Comparison of ENCODE assay signal across 16 cellular contexts in the genomic region with DNA sequence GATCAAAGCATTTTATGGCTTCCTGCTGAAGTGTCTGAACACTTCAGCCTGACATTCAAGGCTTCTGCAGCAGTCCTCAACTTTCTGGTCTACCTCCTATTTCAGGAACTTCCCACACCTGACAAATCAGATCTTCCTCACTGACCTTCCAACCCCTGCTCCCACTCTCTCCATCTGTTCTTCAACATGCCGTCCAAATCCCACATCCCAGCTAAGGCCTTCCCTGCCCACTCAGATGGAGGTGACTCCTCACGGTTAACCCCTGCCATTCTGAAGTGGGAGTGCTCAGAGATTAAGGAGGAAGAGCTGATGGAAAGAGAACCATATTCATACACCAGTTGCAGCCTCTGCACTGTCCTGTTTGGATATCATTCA.
DNase-seq lines count a peak whose midpoint lies in the region; ATAC-seq and TF ChIP-seq lines count a peak whose summit lies in the region.
"Had no signal": no experiment of that assay in that cellular context is flagged by ENCODE, and none has a peak within 500 bp of the region (broad histone marks: within the 10 kb centered on the region; RNA-seq: fewer than 3 reads in every experiment).

No MANE protein-coding gene starts in this region.

- peak overlapping the region; percentile 54; the same call in 1 of the 2 replicates for H2AK5ac ChIP-seq in IMR-90 (ENCODE audit: low read depth, low read length)

- H3K4me3 ChIP-seq in IMR-90 (ENCODE audit: insufficient read depth, low read depth, low read length) (no peak overlapping the region), spleen (no peak overlapping the region), MG63 (no peak overlapping the region)
- H3K4me3 ChIP-seq: upper lobe of left lung had no signal

- no peaks in the 10 kb centered on the region for H3K36me3 ChIP-seq in IMR-90 (ENCODE audit: control insufficient read depth, insufficient read depth, low read length)
- no peaks in the 10 kb centered on the region for H3K36me3 ChIP-seq in spleen
- H3K36me3 ChIP-seq in MG63, result no peaks in the 10 kb centered on the region
- H3K36me3 ChIP-seq: upper lobe of left lung had no signal

- H3K27ac ChIP-seq in IMR-90 (ENCODE audit: insufficient read depth, low read length), result no peak overlapping the region
- peak overlapping the region in 6 of 8 donors; percentile 78 to 92 (median 88) for H3K27ac ChIP-seq in spleen
- H3K27ac ChIP-seq: RWPE1 had no signal

- H4K8ac ChIP-seq in IMR-90 (ENCODE audit: low read depth in 2 of 2, low read length in 2 of 2), result peak overlapping the region in 1 of 2 experiments; percentile 26; a peak in 1 of 4 replicates

- DNase-seq in activated CD4-positive, CD25-positive, alpha-beta regulatory T cell treated with anti-CD3 and anti-CD28 coated beads, Interleukin-2, amount 50 U/mL, for 72 hours, result peak; percentile 20
- no peak for DNase-seq in IMR-90
- peak; percentile 19 for DNase-seq in spleen
- DNase-seq in MG63, result no peak
- DNase-seq in dermis blood vessel endothelial cell, result no peak
- DNase-seq in amygdala (lab: John Stamatoyannopoulos, UW), result no peak
- DNase-seq: COR-L47, GF-D8, kidney glomerular epithelial cell, NCI-H1048, NCI-H2171 had no signal

- dilution Hi-C loops in IMR-90 (cut with HindIII; ENCODE audit: low sequenced_read_pairs, unreplicated experiment), result no loop called here

- no peak overlapping the region for H2AK9ac ChIP-seq in IMR-90 (replicated peaks; ENCODE audit: low read depth, low read length, poor library complexity)

- peak overlapping the region; percentile 67; the same call in 1 of the 3 replicates for H2BK15ac ChIP-seq in IMR-90 (ENCODE audit: low read depth, low read length)

- H2AFZ ChIP-seq in IMR-90 (replicated peaks; ENCODE audit: low read length, poor library complexity), result peak overlapping the region; percentile 5

- peak overlapping the region; percentile 85 for H3K27ac Mint-ChIP-seq in dendritic cell treated with granulocyte-macrophage colony-stimulating factor and Interleukin-4, amounts not matched to agents 40 ng/mL and 50 ng/mL, for 4 days
- H3K27ac Mint-ChIP-seq: activated naive CD8-positive, alpha-beta T cell had no signal

- TF ChIP-seq POLR2A in IMR-90 (IDR thresholded peaks at IDR 0.05; ENCODE audit: low read depth, low read length) (no peak), spleen (IDR thresholded peaks at IDR 0.05) (no peak)

- POLR2A ChIA-PET in IMR-90 (lab: Charles Lee; ENCODE audit: unreplicated experiment), result no interaction called here

- H3K4me2 ChIP-seq in IMR-90 (ENCODE audit: low read depth, low read length), result no peak overlapping the region

- TF ChIP-seq CTCF in IMR-90 (conservative IDR thresholded peaks at IDR 0.05; ENCODE audit: low read depth, low read length), result no peak
- TF ChIP-seq CTCF in spleen (IDR thresholded peaks at IDR 0.05 in 8 of 11, conservative IDR thresholded peaks at IDR 0.05 in 3 of 11), result no peak

- H4K5ac ChIP-seq in IMR-90 (ENCODE audit: low read depth, low read length), result 0 out of 2 replicates have a peak overlapping the region, but pooled peaks have one; percentile 11

- H3K9ac ChIP-seq in IMR-90 (ENCODE audit: low read depth, low read length), result no peak overlapping the region

- WGBS in IMR-90 (ENCODE audit: extremely low coverage in 2 of 2, insufficient read length in 1 of 2), 2 experiments, result no CpG with 5 or more reads among the region's 2 CpGs
- 70 to 89% (median 77%) methylated on average over 2 of the region's 2 CpGs for WGBS in spleen, 5 donors

- H3K4ac ChIP-seq in IMR-90 (ENCODE audit: low read depth, low read length), result peak overlapping the region; percentile 72

- intact Hi-C loops in IMR-90 (cut with micrococcal nuclease) (no loop called here), spleen (cut with DNase I; ENCODE audit: low total_unique reads) (no loop called here)
- intact Hi-C loops in dendritic cell treated with granulocyte-macrophage colony-stimulating factor and Interleukin-4, amounts not matched to agents 40 ng/mL and 50 ng/mL, for 4 days (cut with micrococcal nuclease), result no loop called here

- no peak for TF ChIP-seq RAD21 in IMR-90 (IDR thresholded peaks at IDR 0.05; ENCODE audit: low read length)

- H3K9me3 Mint-ChIP-seq in dendritic cell treated with granulocyte-macrophage colony-stimulating factor and Interleukin-4, amounts not matched to agents 40 ng/mL and 50 ng/mL, for 4 days, result peaks cover 11% of the 10 kb centered on the region

- H2BK120ac ChIP-seq in IMR-90 (ENCODE audit: low read depth, low read length), result peak overlapping the region; percentile 62

- no peaks in the 10 kb centered on the region for H3K79me1 ChIP-seq in IMR-90 (ENCODE audit: low read depth in 1 of 2, low read length in 2 of 2)

- peaks cover 71% of the 10 kb centered on the region for H3K4me1 Mint-ChIP-seq in dendritic cell treated with granulocyte-macrophage colony-stimulating factor and Interleukin-4, amounts not matched to agents 40 ng/mL and 50 ng/mL, for 4 days (ENCODE audit: low read depth)

- H3K9me3 ChIP-seq in IMR-90 (ENCODE audit: control insufficient read depth, insufficient read depth, low read length), result peaks cover 7% of the 10 kb centered on the region
- peaks cover 0 to 13% (median 9%) of the 10 kb centered on the region in 8 donors for H3K9me3 ChIP-seq in spleen
- H3K9me3 ChIP-seq in MG63, result 0 out of 2 replicates have a peak, but pooled peaks cover 3% of the 10 kb centered on the region

- no peak for ATAC-seq in activated CD4-positive, CD25-positive, alpha-beta regulatory T cell treated with anti-CD3 and anti-CD28 coated beads, Interleukin-2, amount 50 U/mL, for 24 hours
- ATAC-seq in IMR-90 (ENCODE audit: low read depth), result no peak

- no TSS peak for BruUV-seq in IMR-90 (replicated peaks; lab: Mats Ljungman, UMichigan)

- CTCF ChIA-PET in IMR-90 (lab: Yijun Ruan, JAX), result no interaction called here

- no peak overlapping the region for H2BK5ac ChIP-seq in IMR-90 (ENCODE audit: low read depth, low read length, poor library complexity, severe bottlenecking)

- peak overlapping the region; percentile 71; the same call in 1 of the 2 replicates for H2BK20ac ChIP-seq in IMR-90 (ENCODE audit: low read depth, low read length)

- no peaks in the 10 kb centered on the region for H3K36me3 Mint-ChIP-seq in dendritic cell treated with granulocyte-macrophage colony-stimulating factor and Interleukin-4, amounts not matched to agents 40 ng/mL and 50 ng/mL, for 4 days (ENCODE audit: low read depth)

- no peaks in the 10 kb centered on the region for H4K20me1 ChIP-seq in IMR-90 (ENCODE audit: insufficient read depth, low read length)

- H3K23ac ChIP-seq in IMR-90 (ENCODE audit: low read depth, low read length), result peak overlapping the region; percentile 70; the same call in 1 of the 2 replicates

- no peak overlapping the region for H3K18ac ChIP-seq in IMR-90 (ENCODE audit: low read depth, low read length)

- H4K91ac ChIP-seq in IMR-90 (ENCODE audit: insufficient read depth, low read depth, low read length), result peak overlapping the region; percentile 66; the same call in 1 of the 2 replicates

- H3K27me3 Mint-ChIP-seq in dendritic cell treated with granulocyte-macrophage colony-stimulating factor and Interleukin-4, amounts not matched to agents 40 ng/mL and 50 ng/mL, for 4 days, result no peaks in the 10 kb centered on the region
- H3K27me3 Mint-ChIP-seq: activated naive CD8-positive, alpha-beta T cell had no signal

- H3K14ac ChIP-seq in IMR-90 (replicated peaks; ENCODE audit: low read depth, low read length), result peak overlapping the region; percentile 33

- H3K9me1 ChIP-seq in IMR-90 (ENCODE audit: insufficient read depth, low read length), result peaks cover 36% of the 10 kb centered on the region

- in situ Hi-C loops in IMR-90 (cut with MboI; ENCODE audit: low sequenced_read_pairs), result no loop called here

- no peak overlapping the region for H3K56ac ChIP-seq in IMR-90 (ENCODE audit: extremely low read depth, insufficient read depth, low read length)

- H3K4me1 ChIP-seq in IMR-90 (ENCODE audit: control insufficient read depth, insufficient read depth, low read length), result peaks cover 32% of the 10 kb centered on the region
- peaks cover 49 to 55% (median 54%) of the 10 kb centered on the region in 6 donors for H3K4me1 ChIP-seq in spleen

- H3K4me3 Mint-ChIP-seq in dendritic cell treated with granulocyte-macrophage colony-stimulating factor and Interleukin-4, amounts not matched to agents 40 ng/mL and 50 ng/mL, for 4 days, result no peak overlapping the region
- H3K4me3 Mint-ChIP-seq: activated naive CD8-positive, alpha-beta T cell had no signal

- no peaks in the 10 kb centered on the region for H3K27me3 ChIP-seq in IMR-90 (ENCODE audit: control insufficient read depth, insufficient read depth, low read length)
- no peaks in the 10 kb centered on the region for H3K27me3 ChIP-seq in spleen (replicated peaks in 1 of 7)
- H3K27me3 ChIP-seq in MG63, result no peaks in the 10 kb centered on the region
- H3K27me3 ChIP-seq: upper lobe of left lung had no signal

TF ChIP-seq in IMR-90, 13 proteins besides CTCF, POLR2A, EP300 and RAD21 (continues in another document):
- TF ChIP-seq MAFK (IDR thresholded peaks at IDR 0.05; ENCODE audit: low read depth, low read length) (no peak), RFX5 (IDR thresholded peaks at IDR 0.05; ENCODE audit: low read depth, low read length) (no peak), MAZ (IDR thresholded peaks at IDR 0.05; ENCODE audit: borderline replicate concordance, low read depth, low read length) (no peak), BHLHE40 (IDR thresholded peaks at IDR 0.05; ENCODE audit: low read depth, low read length) (no peak), NFE2L2 (IDR thresholded peaks at IDR 0.05; ENCODE audit: low read depth, low read length) (no peak), FOS (IDR thresholded peaks at IDR 0.05; ENCODE audit: low read depth, low read length) (no peak), SMC3 (IDR thresholded peaks at IDR 0.05; ENCODE audit: low read depth, low read length) (no peak)
- TF ChIP-seq, protein P1, sequence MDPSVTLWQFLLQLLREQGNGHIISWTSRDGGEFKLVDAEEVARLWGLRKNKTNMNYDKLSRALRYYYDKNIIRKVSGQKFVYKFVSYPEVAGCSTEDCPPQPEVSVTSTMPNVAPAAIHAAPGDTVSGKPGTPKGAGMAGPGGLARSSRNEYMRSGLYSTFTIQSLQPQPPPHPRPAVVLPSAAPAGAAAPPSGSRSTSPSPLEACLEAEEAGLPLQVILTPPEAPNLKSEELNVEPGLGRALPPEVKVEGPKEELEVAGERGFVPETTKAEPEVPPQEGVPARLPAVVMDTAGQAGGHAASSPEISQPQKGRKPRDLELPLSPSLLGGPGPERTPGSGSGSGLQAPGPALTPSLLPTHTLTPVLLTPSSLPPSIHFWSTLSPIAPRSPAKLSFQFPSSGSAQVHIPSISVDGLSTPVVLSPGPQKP (IDR thresholded peaks at IDR 0.05; ENCODE audit: borderline replicate concordance, low read depth, low read length), result no peak
- TF ChIP-seq, protein P2, sequence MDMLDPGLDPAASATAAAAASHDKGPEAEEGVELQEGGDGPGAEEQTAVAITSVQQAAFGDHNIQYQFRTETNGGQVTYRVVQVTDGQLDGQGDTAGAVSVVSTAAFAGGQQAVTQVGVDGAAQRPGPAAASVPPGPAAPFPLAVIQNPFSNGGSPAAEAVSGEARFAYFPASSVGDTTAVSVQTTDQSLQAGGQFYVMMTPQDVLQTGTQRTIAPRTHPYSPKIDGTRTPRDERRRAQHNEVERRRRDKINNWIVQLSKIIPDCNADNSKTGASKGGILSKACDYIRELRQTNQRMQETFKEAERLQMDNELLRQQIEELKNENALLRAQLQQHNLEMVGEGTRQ (IDR thresholded peaks at IDR 0.05; ENCODE audit: low read depth, low read length), result no peak

Comparison
In these comparisons a context has a peak if more than half of its experiments do, and no peak if none do; other contexts are left out.
1. DNase-seq: peak in activated CD4-positive, CD25-positive, alpha-beta regulatory T cell treated with anti-CD3 and anti-CD28 coated beads, Interleukin-2, amount 50 U/mL, for 72 hours (single experiment) and spleen (single experiment); none in IMR-90 (single experiment), MG63 (single experiment), dermis blood vessel endothelial cell (single experiment) and amygdala (0 of 56).